ENCODE assay signal across 1 cellular context in the genomic region with DNA sequence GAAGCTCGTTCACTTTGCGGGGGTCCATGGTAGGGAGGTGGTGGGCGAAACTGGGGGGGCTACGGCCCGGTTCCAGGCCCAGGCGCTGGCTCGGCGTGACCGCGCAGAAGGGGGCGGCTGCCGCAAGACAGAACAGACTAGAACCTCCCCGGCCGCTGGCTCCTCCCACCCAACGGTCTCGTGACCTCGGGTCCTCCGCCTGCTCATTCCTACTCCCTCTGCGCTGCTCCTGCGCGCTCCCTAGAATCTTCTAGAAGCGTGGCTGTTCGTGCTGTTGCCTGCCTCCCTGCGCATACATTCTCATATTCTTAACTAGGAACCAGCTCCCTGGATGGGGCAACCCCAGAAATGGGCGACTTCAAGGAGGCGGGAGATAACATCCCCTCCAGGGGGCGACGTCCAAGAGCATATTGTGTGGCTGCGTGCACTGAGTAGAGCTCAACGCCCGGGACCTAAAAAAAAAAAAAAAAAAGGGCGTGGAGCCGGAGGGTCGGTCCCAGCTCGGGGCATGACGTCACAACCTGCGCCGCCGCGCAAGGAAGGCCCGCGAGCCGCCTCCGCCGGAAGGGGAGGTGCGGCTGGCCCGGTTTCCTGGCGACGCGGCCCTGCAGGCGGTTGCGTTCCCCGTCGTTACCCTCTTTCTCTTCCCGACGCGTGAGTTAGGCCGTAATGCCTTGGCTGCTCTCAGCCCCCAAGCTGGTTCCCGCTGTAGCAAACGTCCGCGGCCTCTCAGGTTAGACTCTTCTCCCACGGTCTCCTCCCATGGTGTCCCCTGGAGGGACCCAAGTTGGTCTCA.
TF ChIP-seq lines count a peak whose summit lies in the region.

Gene ST13, minus strand, starts transcription at position 127 of the 796 bp plus-strand sequence. Its CDS starts 99 bp downstream, at position 28.
Gene XPNPEP3, plus strand, starts transcription at position 636 of the 796 bp plus-strand sequence. Its CDS starts 34 bp downstream, at position 670.

TF ChIP-seq in HepG2, 621 proteins besides CTCF, POLR2A, EP300 and RAD21 (continued from another document):
- TF ChIP-seq, protein P1, sequence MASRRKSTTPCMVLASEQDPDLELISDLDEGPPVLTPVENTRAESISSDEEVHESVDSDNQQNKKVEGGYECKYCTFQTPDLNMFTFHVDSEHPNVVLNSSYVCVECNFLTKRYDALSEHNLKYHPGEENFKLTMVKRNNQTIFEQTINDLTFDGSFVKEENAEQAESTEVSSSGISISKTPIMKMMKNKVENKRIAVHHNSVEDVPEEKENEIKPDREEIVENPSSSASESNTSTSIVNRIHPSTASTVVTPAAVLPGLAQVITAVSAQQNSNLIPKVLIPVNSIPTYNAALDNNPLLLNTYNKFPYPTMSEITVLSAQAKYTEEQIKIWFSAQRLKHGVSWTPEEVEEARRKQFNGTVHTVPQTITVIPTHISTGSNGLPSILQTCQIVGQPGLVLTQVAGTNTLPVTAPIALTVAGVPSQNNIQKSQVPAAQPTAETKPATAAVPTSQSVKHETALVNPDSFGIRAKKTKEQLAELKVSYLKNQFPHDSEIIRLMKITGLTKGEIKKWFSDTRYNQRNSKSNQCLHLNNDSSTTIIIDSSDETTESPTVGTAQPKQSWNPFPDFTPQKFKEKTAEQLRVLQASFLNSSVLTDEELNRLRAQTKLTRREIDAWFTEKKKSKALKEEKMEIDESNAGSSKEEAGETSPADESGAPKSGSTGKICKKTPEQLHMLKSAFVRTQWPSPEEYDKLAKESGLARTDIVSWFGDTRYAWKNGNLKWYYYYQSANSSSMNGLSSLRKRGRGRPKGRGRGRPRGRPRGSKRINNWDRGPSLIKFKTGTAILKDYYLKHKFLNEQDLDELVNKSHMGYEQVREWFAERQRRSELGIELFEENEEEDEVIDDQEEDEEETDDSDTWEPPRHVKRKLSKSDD (CRISPR knock-in tag; IDR thresholded peaks at IDR 0.05; ENCODE audit: low read depth) = peak; percentile 71; the same call in 1 of the 2 replicates
- no peak for TF ChIP-seq HMGA1 (CRISPR knock-in tag; conservative IDR thresholded peaks at IDR 0.05)
- no peak; the same call in 1 of the 2 replicates for TF ChIP-seq ZNF652 (CRISPR knock-in tag; IDR thresholded peaks at IDR 0.05; ENCODE audit: borderline replicate concordance, low read depth)
- no peak for TF ChIP-seq PBX2 (CRISPR knock-in tag; IDR thresholded peaks at IDR 0.05)
- TF ChIP-seq ZFP90 (CRISPR knock-in tag; IDR thresholded peaks at IDR 0.05; ENCODE audit: borderline replicate concordance) = peak; percentile 50; the same call in 1 of the 2 replicates
- TF ChIP-seq JARID2 (CRISPR knock-in tag; IDR thresholded peaks at IDR 0.05; ENCODE audit: insufficient replicate concordance) = no peak
- TF ChIP-seq TRIM22 (IDR thresholded peaks at IDR 0.05) = no peak
- no peak for TF ChIP-seq ZNF83 (CRISPR knock-in tag; IDR thresholded peaks at IDR 0.05; ENCODE audit: borderline replicate concordance)
- TF ChIP-seq FOXP4 (CRISPR knock-in tag; IDR thresholded peaks at IDR 0.05) = peak; percentile 22; the same call in 1 of the 2 replicates
- TF ChIP-seq RBFOX2 (IDR thresholded peaks at IDR 0.05; ENCODE audit: low read depth, low read length) = peak; percentile 91
- no peak for TF ChIP-seq ZNF576 (CRISPR knock-in tag; IDR thresholded peaks at IDR 0.05)
- TF ChIP-seq MEIS2 (CRISPR knock-in tag; IDR thresholded peaks at IDR 0.05) = peak; percentile 54; the same call in 1 of the 2 replicates
- TF ChIP-seq, protein P2, sequence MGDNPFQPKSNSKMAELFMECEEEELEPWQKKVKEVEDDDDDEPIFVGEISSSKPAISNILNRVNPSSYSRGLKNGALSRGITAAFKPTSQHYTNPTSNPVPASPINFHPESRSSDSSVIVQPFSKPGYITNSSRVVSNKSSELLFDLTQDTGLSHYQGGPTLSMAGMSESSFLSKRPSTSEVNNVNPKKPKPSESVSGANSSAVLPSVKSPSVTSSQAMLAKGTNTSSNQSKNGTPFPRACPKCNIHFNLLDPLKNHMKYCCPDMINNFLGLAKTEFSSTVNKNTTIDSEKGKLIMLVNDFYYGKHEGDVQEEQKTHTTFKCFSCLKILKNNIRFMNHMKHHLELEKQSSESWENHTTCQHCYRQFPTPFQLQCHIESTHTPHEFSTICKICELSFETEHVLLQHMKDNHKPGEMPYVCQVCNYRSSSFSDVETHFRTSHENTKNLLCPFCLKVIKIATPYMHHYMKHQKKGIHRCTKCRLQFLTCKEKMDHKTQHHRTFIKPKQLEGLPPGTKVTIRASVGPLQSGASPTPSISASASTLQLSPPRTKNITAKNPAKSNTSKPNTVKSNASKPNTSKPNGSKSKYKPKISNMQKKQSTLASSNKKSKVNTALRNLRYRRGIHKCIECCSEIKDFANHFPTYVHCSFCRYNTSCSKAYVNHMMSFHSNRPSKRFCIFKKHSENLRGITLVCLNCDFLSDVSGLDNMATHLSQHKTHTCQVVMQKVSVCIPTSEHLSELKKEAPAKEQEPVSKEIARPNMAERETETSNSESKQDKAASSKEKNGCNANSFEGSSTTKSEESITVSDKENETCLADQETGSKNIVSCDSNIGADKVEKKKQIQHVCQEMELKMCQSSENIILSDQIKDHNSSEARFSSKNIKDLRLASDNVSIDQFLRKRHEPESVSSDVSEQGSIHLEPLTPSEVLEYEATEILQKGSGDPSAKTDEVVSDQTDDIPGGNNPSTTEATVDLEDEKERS (CRISPR knock-in tag; IDR thresholded peaks at IDR 0.05) = no peak; the same call in 1 of the 2 replicates
- no peak for TF ChIP-seq MTF2 (CRISPR knock-in tag; IDR thresholded peaks at IDR 0.05; ENCODE audit: borderline replicate concordance)
- no peak for TF ChIP-seq CENPX (CRISPR knock-in tag; IDR thresholded peaks at IDR 0.05)
- TF ChIP-seq ZNF839 (CRISPR knock-in tag; IDR thresholded peaks at IDR 0.05; ENCODE audit: borderline replicate concordance) = no peak
- no peak; the same call in 1 of the 2 replicates for TF ChIP-seq PAXIP1 (CRISPR knock-in tag; conservative IDR thresholded peaks at IDR 0.05)
- TF ChIP-seq, protein P3, sequence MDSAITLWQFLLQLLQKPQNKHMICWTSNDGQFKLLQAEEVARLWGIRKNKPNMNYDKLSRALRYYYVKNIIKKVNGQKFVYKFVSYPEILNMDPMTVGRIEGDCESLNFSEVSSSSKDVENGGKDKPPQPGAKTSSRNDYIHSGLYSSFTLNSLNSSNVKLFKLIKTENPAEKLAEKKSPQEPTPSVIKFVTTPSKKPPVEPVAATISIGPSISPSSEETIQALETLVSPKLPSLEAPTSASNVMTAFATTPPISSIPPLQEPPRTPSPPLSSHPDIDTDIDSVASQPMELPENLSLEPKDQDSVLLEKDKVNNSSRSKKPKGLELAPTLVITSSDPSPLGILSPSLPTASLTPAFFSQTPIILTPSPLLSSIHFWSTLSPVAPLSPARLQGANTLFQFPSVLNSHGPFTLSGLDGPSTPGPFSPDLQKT (CRISPR knock-in tag; IDR thresholded peaks at IDR 0.05; ENCODE audit: borderline replicate concordance) = no peak
- TF ChIP-seq ZBTB33 (CRISPR knock-in tag; IDR thresholded peaks at IDR 0.05) = no peak
- TF ChIP-seq TARDBP (CRISPR knock-in tag; IDR thresholded peaks at IDR 0.05) = peak; percentile 53; the same call in 1 of the 2 replicates
- peak; percentile 12; the same call in 1 of the 2 replicates for TF ChIP-seq ZNF337 (CRISPR knock-in tag; IDR thresholded peaks at IDR 0.05; ENCODE audit: borderline replicate concordance, low read depth)
- peak; percentile 30; the same call in 1 of the 2 replicates for TF ChIP-seq ZNF703 (CRISPR knock-in tag; IDR thresholded peaks at IDR 0.05; ENCODE audit: borderline replicate concordance)
- no peak for TF ChIP-seq MAFK (conservative IDR thresholded peaks at IDR 0.05 in 1 of 2, IDR thresholded peaks at IDR 0.05 in 1 of 2; ENCODE audit: low read length in 2 of 2)
- no peak for TF ChIP-seq GPN1 (CRISPR knock-in tag; IDR thresholded peaks at IDR 0.05; ENCODE audit: borderline replicate concordance)
- TF ChIP-seq ZNF446 (CRISPR knock-in tag; IDR thresholded peaks at IDR 0.05) = no peak; the same call in 1 of the 2 replicates
- peak; percentile 5; the same call in 1 of the 2 replicates for TF ChIP-seq ZNF441 (CRISPR knock-in tag; IDR thresholded peaks at IDR 0.05; ENCODE audit: borderline replicate concordance)
- TF ChIP-seq KAT2B (IDR thresholded peaks at IDR 0.05; ENCODE audit: borderline replicate concordance, low read depth, low read length) = no peak
- no peak for TF ChIP-seq POLR2AphosphoS2 (IDR thresholded peaks at IDR 0.05; ENCODE audit: low read depth, low read length)
- TF ChIP-seq ZSCAN31 (CRISPR knock-in tag; IDR thresholded peaks at IDR 0.05; ENCODE audit: low read depth) = peak; percentile 70; the same call in 1 of the 2 replicates
- TF ChIP-seq HOXA5 (CRISPR knock-in tag; IDR thresholded peaks at IDR 0.05) = peak; percentile 78; the same call in 1 of the 2 replicates
- TF ChIP-seq, protein P4, sequence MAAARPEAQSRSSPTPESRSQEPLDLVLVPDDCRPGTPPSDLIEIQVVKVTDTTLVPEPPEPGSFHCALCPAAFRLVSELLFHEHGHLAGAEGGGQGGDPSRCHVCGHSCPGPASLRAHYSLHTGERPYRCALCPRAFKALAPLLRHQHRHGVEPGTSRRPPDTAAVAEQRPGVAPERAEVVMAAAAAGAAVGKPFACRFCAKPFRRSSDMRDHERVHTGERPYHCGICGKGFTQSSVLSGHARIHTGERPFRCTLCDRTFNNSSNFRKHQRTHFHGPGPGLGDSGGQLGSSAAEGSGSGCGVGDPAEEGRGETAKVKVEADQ (CRISPR knock-in tag; IDR thresholded peaks at IDR 0.05; ENCODE audit: borderline replicate concordance) = no peak
- TF ChIP-seq RBM22 (optimal IDR thresholded peaks at IDR 0.05; ENCODE audit: low read length) = no peak
